In genomic region chr3:8280161-8280560, GRCh38 we compare ENCODE assay signal across 31 cellular contexts.
"Had no signal": no experiment of that assay in that cellular context is flagged by ENCODE, and none has a peak within 500 bp of the region (broad histone marks: within the 10 kb centered on the region; RNA-seq: fewer than 3 reads in every experiment).

No MANE protein-coding gene starts in this region.

- H3K9me3 Mint-ChIP-seq: activated naive CD4-positive, alpha-beta T cell treated with anti-CD3 and anti-CD28 coated beads for 36 hours; activated naive CD8-positive, alpha-beta T cell treated with anti-CD3 and anti-CD28 coated beads for 36 hours; natural killer cell; T-helper 2 cell treated with Interferon-gamma antibody and Interleukin-4, amounts not matched to agents 5 μg/mL and 100 μg/mL, for 36 hours had no signal

- H3K27ac Mint-ChIP-seq: activated naive CD4-positive, alpha-beta T cell treated with anti-CD3 and anti-CD28 coated beads for 36 hours; activated naive CD8-positive, alpha-beta T cell treated with anti-CD3 and anti-CD28 coated beads for 36 hours; natural killer cell; T-helper 2 cell treated with Interferon-gamma antibody and Interleukin-4, amounts not matched to agents 5 μg/mL and 100 μg/mL, for 36 hours had no signal

- H3K27ac ChIP-seq: adrenal gland, body of pancreas, cardiac muscle cell, colonic mucosa, gastrocnemius medialis, hepatocyte, left lung, lower lobe of right lung, parathyroid adenoma, psoas muscle, right atrium auricular region, spleen, suprapubic skin, tibial artery, upper lobe of right lung had no signal

- H3K27me3 ChIP-seq: adrenal gland, body of pancreas, cardiac muscle cell, colonic mucosa, gastrocnemius medialis, hepatocyte, left lung, right atrium auricular region, spleen, suprapubic skin, tibial artery, upper lobe of right lung had no signal

- H3K36me3 ChIP-seq: adrenal gland, cardiac muscle cell, colonic mucosa, gastrocnemius medialis, left lung, lower lobe of right lung, right atrium auricular region, spleen, suprapubic skin, tibial artery, upper lobe of right lung had no signal

- H3K4me2 ChIP-seq: hepatocyte had no signal

- DNase-seq: activated CD4-positive, alpha-beta T cell treated with anti-CD3 and anti-CD28 coated beads for 4 hours; activated CD4-positive, alpha-beta T cell treated with anti-CD3 and anti-CD28 coated beads, Interleukin-2, amount 50 U/mL, for 48 hours; activated CD8-positive, alpha-beta memory T cell treated with anti-CD3 and anti-CD28 coated beads for 24 hours; activated effector memory CD4-positive, alpha-beta T cell treated with anti-CD3 and anti-CD28 coated beads, Interleukin-2, amount 50 U/mL, for 16 hours; activated naive CD4-positive, alpha-beta T cell treated with anti-CD3 and anti-CD28 coated beads for 36 hours; activated naive CD8-positive, alpha-beta T cell treated with anti-CD3 and anti-CD28 coated beads for 36 hours; adrenal gland; aorta; body of pancreas; cerebellar nuclear complex; colonic mucosa; effector memory CD4-positive, alpha-beta T cell; erythroblast; gastrocnemius medialis; left lung; lower lobe of right lung; mesenchymal stem cell; natural killer cell; occipital lobe; psoas muscle; spleen; stimulated activated naive CD4-positive, alpha-beta T cell; T-helper 1 cell; tibial artery; upper lobe of right lung had no signal

- H2AFZ ChIP-seq: hepatocyte, parathyroid adenoma had no signal

- H3K9ac ChIP-seq: parathyroid adenoma had no signal

- H3K9me3 ChIP-seq: adrenal gland, body of pancreas, colonic mucosa, gastrocnemius medialis, left lung, lower lobe of right lung, psoas muscle, right atrium auricular region, spleen, suprapubic skin, tibial artery, upper lobe of right lung had no signal

- ATAC-seq: body of pancreas, gastrocnemius medialis, left lung, lower lobe of right lung, natural killer cell, psoas muscle, upper lobe of right lung had no signal

- H3K4me3 ChIP-seq: adrenal gland, body of pancreas, cardiac muscle cell, colonic mucosa, gastrocnemius medialis, hepatocyte, left lung, lower lobe of right lung, psoas muscle, right atrium auricular region, spleen, suprapubic skin, tibial artery, upper lobe of right lung had no signal

- H3K4me3 Mint-ChIP-seq: activated naive CD4-positive, alpha-beta T cell treated with anti-CD3 and anti-CD28 coated beads for 36 hours; activated naive CD8-positive, alpha-beta T cell treated with anti-CD3 and anti-CD28 coated beads for 36 hours; natural killer cell; T-helper 2 cell treated with Interferon-gamma antibody and Interleukin-4, amounts not matched to agents 5 μg/mL and 100 μg/mL, for 36 hours had no signal

- H3K4me1 Mint-ChIP-seq: activated naive CD8-positive, alpha-beta T cell treated with anti-CD3 and anti-CD28 coated beads for 36 hours; natural killer cell had no signal

- H3K4me1 ChIP-seq: body of pancreas, colonic mucosa, left lung, parathyroid adenoma, spleen, suprapubic skin, tibial artery, upper lobe of right lung had no signal

- H3K36me3 Mint-ChIP-seq: activated naive CD8-positive, alpha-beta T cell treated with anti-CD3 and anti-CD28 coated beads for 36 hours; natural killer cell had no signal
